In genomic region chr20:402496-402885, GRCh38 we compare ENCODE assay signal across 1 cellular context.
TF ChIP-seq lines count a peak whose summit lies in the region.

No MANE protein-coding gene starts in this region.

TF ChIP-seq in HepG2, 621 proteins besides CTCF, POLR2A, EP300 and RAD21 (continued from another document and continues in another):
- TF ChIP-seq ZNF503 (CRISPR knock-in tag; IDR thresholded peaks at IDR 0.05) (peak; percentile 28; the same call in 1 of the 2 replicates), MLX (CRISPR knock-in tag; IDR thresholded peaks at IDR 0.05) (no peak), RFXAP (CRISPR knock-in tag; IDR thresholded peaks at IDR 0.05; ENCODE audit: borderline replicate concordance) (no peak), NFE2L2 (IDR thresholded peaks at IDR 0.05; ENCODE audit: low read length) (no peak), EED (CRISPR knock-in tag; IDR thresholded peaks at IDR 0.05) (no peak), ZNF816 (CRISPR knock-in tag; IDR thresholded peaks at IDR 0.05; ENCODE audit: borderline replicate concordance) (0 out of 2 replicates have a peak, but pooled peaks have one; percentile 71), ZNF34 (CRISPR knock-in tag; IDR thresholded peaks at IDR 0.05; ENCODE audit: borderline replicate concordance) (no peak), ZNF768 (CRISPR knock-in tag; IDR thresholded peaks at IDR 0.05) (no peak), ZNF501 (CRISPR knock-in tag; IDR thresholded peaks at IDR 0.05) (0 out of 2 replicates have a peak, but pooled peaks have one; percentile 12), JUNB (CRISPR knock-in tag; IDR thresholded peaks at IDR 0.05; ENCODE audit: borderline replicate concordance) (no peak), ZNF616 (CRISPR knock-in tag; IDR thresholded peaks at IDR 0.05; ENCODE audit: low read depth) (no peak), ZBTB3 (CRISPR knock-in tag; IDR thresholded peaks at IDR 0.05; ENCODE audit: borderline replicate concordance, low read depth) (no peak), KLF11 (CRISPR knock-in tag; IDR thresholded peaks at IDR 0.05) (no peak), BRD4 (CRISPR knock-in tag; IDR thresholded peaks at IDR 0.05) (0 out of 2 replicates have a peak, but pooled peaks have one; percentile 20), TAF1 (CRISPR knock-in tag; IDR thresholded peaks at IDR 0.05) (no peak; the same call in 1 of the 2 replicates), KLF12 (CRISPR knock-in tag; IDR thresholded peaks at IDR 0.05; ENCODE audit: borderline replicate concordance) (peak; percentile 41; the same call in 1 of the 2 replicates), GPN1 (CRISPR knock-in tag; IDR thresholded peaks at IDR 0.05; ENCODE audit: borderline replicate concordance) (no peak), SRSF4 (IDR thresholded peaks at IDR 0.05; ENCODE audit: low read depth, low read length, poor library complexity, severe bottlenecking) (no peak), BRCA1 (CRISPR knock-in tag; IDR thresholded peaks at IDR 0.05) (no peak), ZNF691 (CRISPR knock-in tag; IDR thresholded peaks at IDR 0.05; ENCODE audit: borderline replicate concordance, low read depth) (no peak), FOSL2 (CRISPR knock-in tag; IDR thresholded peaks at IDR 0.05) (no peak), HOXA9 (CRISPR knock-in tag; IDR thresholded peaks at IDR 0.05; ENCODE audit: borderline replicate concordance) (no peak), AHDC1 (CRISPR knock-in tag; IDR thresholded peaks at IDR 0.05; ENCODE audit: borderline replicate concordance) (0 out of 2 replicates have a peak, but pooled peaks have one; percentile 43), ADNP (CRISPR knock-in tag; IDR thresholded peaks at IDR 0.05) (peak; percentile 87; the same call in 1 of the 2 replicates), ZFP37 (CRISPR knock-in tag; IDR thresholded peaks at IDR 0.05; ENCODE audit: borderline replicate concordance) (peak; percentile 62; the same call in 1 of the 2 replicates), BRF2 (CRISPR knock-in tag; IDR thresholded peaks at IDR 0.05) (no peak), ZSCAN9 (CRISPR knock-in tag; IDR thresholded peaks at IDR 0.05; ENCODE audit: borderline replicate concordance) (no peak), SP1 (IDR thresholded peaks at IDR 0.05) (no peak), SP1 (CRISPR knock-in tag; IDR thresholded peaks at IDR 0.05) (no peak), ZFP90 (CRISPR knock-in tag; IDR thresholded peaks at IDR 0.05; ENCODE audit: borderline replicate concordance) (no peak; the same call in 1 of the 2 replicates), KDM3A (CRISPR knock-in tag; IDR thresholded peaks at IDR 0.05; ENCODE audit: low read depth) (no peak), SPEN (CRISPR knock-in tag; IDR thresholded peaks at IDR 0.05; ENCODE audit: low read depth) (peak; percentile 10; the same call in 1 of the 2 replicates), ZNF564 (CRISPR knock-in tag; IDR thresholded peaks at IDR 0.05) (no peak), MTF1 (CRISPR knock-in tag; IDR thresholded peaks at IDR 0.05) (no peak), MAZ (IDR thresholded peaks at IDR 0.05; ENCODE audit: borderline replicate concordance, low read depth, low read length) (no peak), MAZ (CRISPR knock-in tag; IDR thresholded peaks at IDR 0.05; ENCODE audit: low read depth) (peak; percentile 60), MEIS2 (CRISPR knock-in tag; IDR thresholded peaks at IDR 0.05) (peak; percentile 32; the same call in 1 of the 2 replicates), HNF4A (CRISPR knock-in tag; IDR thresholded peaks at IDR 0.05) (no peak), ZIK1 (CRISPR knock-in tag; IDR thresholded peaks at IDR 0.05; ENCODE audit: borderline replicate concordance, low read depth) (no peak), ETS1 (CRISPR knock-in tag; IDR thresholded peaks at IDR 0.05) (no peak), ZNF83 (CRISPR knock-in tag; IDR thresholded peaks at IDR 0.05; ENCODE audit: borderline replicate concordance) (no peak), CREB1 (IDR thresholded peaks at IDR 0.05) (no peak), CREB1 (CRISPR knock-in tag; IDR thresholded peaks at IDR 0.05) (no peak), ZFAT (CRISPR knock-in tag; conservative IDR thresholded peaks at IDR 0.05) (no peak), ZNF746 (CRISPR knock-in tag; IDR thresholded peaks at IDR 0.05) (0 out of 2 replicates have a peak, but pooled peaks have one; percentile 10), ELF1 (CRISPR knock-in tag; IDR thresholded peaks at IDR 0.05) (0 out of 2 replicates have a peak, but pooled peaks have one; percentile 9), ZNF414 (CRISPR knock-in tag; IDR thresholded peaks at IDR 0.05) (peak; percentile 24; the same call in 1 of the 2 replicates), ZNF326 (CRISPR knock-in tag; IDR thresholded peaks at IDR 0.05; ENCODE audit: borderline replicate concordance) (no peak), ZNF431 (CRISPR knock-in tag; IDR thresholded peaks at IDR 0.05; ENCODE audit: borderline replicate concordance, low read depth) (no peak), FOXA3 (CRISPR knock-in tag; IDR thresholded peaks at IDR 0.05) (no peak), SMARCE1 (IDR thresholded peaks at IDR 0.05; ENCODE audit: borderline replicate concordance) (no peak), GTF3A (CRISPR knock-in tag; conservative IDR thresholded peaks at IDR 0.05) (no peak), HCFC1 (IDR thresholded peaks at IDR 0.05; ENCODE audit: low read depth, low read length) (no peak), ZNF121 (CRISPR knock-in tag; IDR thresholded peaks at IDR 0.05) (peak; percentile 96), ZNF232 (CRISPR knock-in tag; IDR thresholded peaks at IDR 0.05; ENCODE audit: borderline replicate concordance) (0 out of 2 replicates have a peak, but pooled peaks have one; percentile 31), NR2F1 (CRISPR knock-in tag; IDR thresholded peaks at IDR 0.05) (peak in 1 of 2 experiments; percentile 5; a peak in 2 of 4 replicates), POLR2G (IDR thresholded peaks at IDR 0.05; ENCODE audit: low read depth, low read length) (peak; percentile 62; the same call in 1 of the 2 replicates), ZNF749 (CRISPR knock-in tag; IDR thresholded peaks at IDR 0.05; ENCODE audit: borderline replicate concordance) (no peak), PLRG1 (conservative IDR thresholded peaks at IDR 0.05) (no peak), AFF4 (CRISPR knock-in tag; IDR thresholded peaks at IDR 0.05) (0 out of 2 replicates have a peak, but pooled peaks have one; percentile 18)
